25 cellular contexts compared by ENCODE assay signal in genomic region chr13:84910423-84910822, GRCh38.
"Had no signal": no experiment of that assay in that cellular context is flagged by ENCODE, and none has a peak within 500 bp of the region (broad histone marks: within the 10 kb centered on the region; RNA-seq: fewer than 3 reads in every experiment).

No MANE protein-coding gene starts in this region.

- FAIRE-seq: colon, endothelial cell of umbilical vein, islet of Langerhans, keratinocyte had no signal

- H3K4me3 ChIP-seq: coronary artery, dorsolateral prefrontal cortex, esophagus muscularis mucosa, gastrocnemius medialis, heart right ventricle, left lung, lung, mucosa of descending colon had no signal

- H3K27ac ChIP-seq: coronary artery, dorsolateral prefrontal cortex, esophagus muscularis mucosa, foreskin keratinocyte, gastrocnemius medialis, heart right ventricle, left lung had no signal

- ATAC-seq: foreskin keratinocyte; gastrocnemius medialis; heart right ventricle; left cardiac atrium; left lung; left ventricle myocardium superior; mucosa of descending colon; naive thymus-derived CD8-positive, alpha-beta T cell had no signal

- DNase-seq: dermis blood vessel endothelial cell; dorsolateral prefrontal cortex; effector CD4-positive, alpha-beta T cell; effector memory CD4-positive, alpha-beta T cell; foreskin keratinocyte; gastrocnemius medialis; glutamatergic neuron; head of caudate nucleus; heart right ventricle; hippocampal formation; left cardiac atrium; left lung; left ventricle myocardium superior; mammary epithelial cell; mesendoderm; mucosa of descending colon; naive B cell; naive thymus-derived CD8-positive, alpha-beta T cell had no signal

- H3K36me3 ChIP-seq: esophagus muscularis mucosa, gastrocnemius medialis, heart right ventricle, left lung had no signal

- H3K9me3 ChIP-seq: esophagus muscularis mucosa, gastrocnemius medialis, left lung, mucosa of descending colon had no signal
